1 cellular context compared by ENCODE assay signal in the genomic region with DNA sequence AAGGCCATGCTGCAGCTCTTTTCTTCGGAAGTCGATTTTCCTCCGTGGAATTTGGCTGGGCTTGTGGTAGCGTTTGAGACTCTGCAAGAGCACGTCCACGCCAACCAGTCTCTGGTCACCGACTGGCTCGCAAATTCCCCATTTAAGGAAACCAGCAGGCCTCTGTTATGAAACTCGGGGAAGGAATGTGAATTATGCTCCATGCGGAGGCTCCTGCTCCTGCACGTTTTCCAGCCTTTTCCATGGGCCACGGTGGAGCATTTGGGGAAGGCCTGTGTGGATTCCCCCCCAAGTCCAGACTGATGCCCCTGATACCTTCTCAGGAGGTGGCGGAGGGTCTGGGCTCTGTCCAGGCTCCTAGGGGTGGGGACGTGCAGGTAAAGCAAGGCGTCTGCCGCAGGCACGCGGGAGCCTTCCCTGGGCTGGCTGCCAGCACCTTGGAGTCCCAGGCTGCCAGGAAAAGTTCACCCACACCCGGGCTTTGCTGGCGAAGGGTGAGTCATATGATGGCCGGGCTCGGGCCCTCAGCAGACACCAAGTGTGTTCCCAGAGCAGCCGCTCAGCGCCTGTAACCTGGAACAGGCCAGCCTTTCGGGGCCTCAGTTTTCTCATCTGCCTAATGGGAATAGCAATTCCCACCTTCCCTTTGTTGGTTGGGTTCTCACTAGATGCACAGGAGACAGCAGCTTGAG.
TF ChIP-seq lines count a peak whose summit lies in the region.

No MANE protein-coding gene starts in this region.

TF ChIP-seq in IMR-90, 13 proteins besides CTCF, POLR2A, EP300 and RAD21 (continued from another document):
- TF ChIP-seq, protein P1, sequence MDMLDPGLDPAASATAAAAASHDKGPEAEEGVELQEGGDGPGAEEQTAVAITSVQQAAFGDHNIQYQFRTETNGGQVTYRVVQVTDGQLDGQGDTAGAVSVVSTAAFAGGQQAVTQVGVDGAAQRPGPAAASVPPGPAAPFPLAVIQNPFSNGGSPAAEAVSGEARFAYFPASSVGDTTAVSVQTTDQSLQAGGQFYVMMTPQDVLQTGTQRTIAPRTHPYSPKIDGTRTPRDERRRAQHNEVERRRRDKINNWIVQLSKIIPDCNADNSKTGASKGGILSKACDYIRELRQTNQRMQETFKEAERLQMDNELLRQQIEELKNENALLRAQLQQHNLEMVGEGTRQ (IDR thresholded peaks at IDR 0.05; ENCODE audit: low read depth, low read length) = no peak
- TF ChIP-seq MAZ (IDR thresholded peaks at IDR 0.05; ENCODE audit: borderline replicate concordance, low read depth, low read length) (no peak), BHLHE40 (IDR thresholded peaks at IDR 0.05; ENCODE audit: low read depth, low read length) (peak; percentile 75), SMC3 (IDR thresholded peaks at IDR 0.05; ENCODE audit: low read depth, low read length) (no peak), MAFK (IDR thresholded peaks at IDR 0.05; ENCODE audit: low read depth, low read length) (no peak), ELK1 (IDR thresholded peaks at IDR 0.05; ENCODE audit: borderline replicate concordance, low read depth, low read length) (no peak), RFX5 (IDR thresholded peaks at IDR 0.05; ENCODE audit: low read depth, low read length) (no peak), FOS (IDR thresholded peaks at IDR 0.05; ENCODE audit: low read depth, low read length) (peak; percentile 61; the same call in 1 of the 2 replicates)
